In the genomic region with DNA sequence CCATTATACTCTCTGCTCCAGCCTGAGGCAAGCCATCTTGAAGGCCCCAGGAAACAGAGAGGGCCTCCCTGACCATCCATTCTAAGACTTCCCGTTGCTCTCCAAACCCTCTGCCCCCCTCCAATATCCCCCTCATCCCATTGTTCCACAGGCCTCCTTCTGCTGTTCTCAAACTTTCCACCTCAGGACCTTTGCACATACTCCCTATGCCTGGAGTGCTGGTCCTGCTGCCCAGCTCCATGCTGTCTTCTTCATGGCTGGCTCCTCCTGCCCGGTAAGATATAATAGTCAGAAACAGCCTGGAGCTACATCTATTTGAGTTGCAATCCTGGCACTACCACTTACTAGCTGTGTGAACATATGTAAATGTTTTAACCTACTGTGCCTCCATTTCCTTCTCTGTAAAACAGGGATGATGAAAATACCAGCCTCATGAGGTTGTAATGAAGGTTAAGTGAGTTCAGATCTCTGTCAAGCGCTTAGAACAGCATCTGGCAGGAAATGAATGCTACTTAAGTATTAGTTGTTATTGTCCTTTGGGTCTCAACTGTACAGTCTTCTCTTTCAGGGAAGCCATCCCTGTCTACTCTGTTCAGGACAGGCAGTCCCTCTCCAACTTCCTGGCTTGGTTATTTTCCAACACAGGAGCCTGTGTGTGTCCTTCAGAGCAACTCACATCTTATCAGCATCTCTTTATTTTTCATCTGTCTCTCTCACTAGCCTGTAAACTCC, we compare ENCODE assay signal across 31 cellular contexts. TPM values are rescaled to one million over a fixed set of nuclear protein-coding genes. Genes with fewer than 3 reads are reported as not detected.
"Had no signal": no experiment of that assay in that cellular context is flagged by ENCODE, and none has a peak within 500 bp of the region (broad histone marks: within the 10 kb centered on the region; RNA-seq: fewer than 3 reads in every experiment).

No MANE protein-coding gene starts in this region.

- H3K36me3 Mint-ChIP-seq: mesothelial cell of epicardium; naive thymus-derived CD4-positive, alpha-beta T cell; neural progenitor cell; stimulated activated naive B cell treated with anti-CD40 and anti-IgM and Interleukin-4, amounts not matched to agents 10 μg/mL and 1 μg/mL and 100 μg/mL, for 72 hours had no signal

- H3K9me3 Mint-ChIP-seq: endodermal cell; mesothelial cell of epicardium; nephron; neural progenitor cell; stimulated activated naive B cell treated with anti-CD40 and anti-IgM and Interleukin-4, amounts not matched to agents 10 μg/mL and 1 μg/mL and 100 μg/mL, for 72 hours; stimulated activated naive CD8-positive, alpha-beta T cell treated with anti-CD3 and anti-CD28 coated beads, Interleukin-15, Interleukin-2, amounts not matched to agents 100 ng/mL and 50 ng/mL, for 24 hours had no signal

- H3K4me1 Mint-ChIP-seq: mesothelial cell of epicardium; naive thymus-derived CD4-positive, alpha-beta T cell; nephron; stimulated activated naive B cell treated with anti-CD40 and anti-IgM and Interleukin-4, amounts not matched to agents 10 μg/mL and 1 μg/mL and 100 μg/mL, for 72 hours had no signal

- H3K4me1 ChIP-seq: foreskin keratinocyte, lower lobe of right lung, neural progenitor cell, parathyroid adenoma, suprapubic skin, transverse colon, vagina had no signal

- DNase-seq: cerebellar nuclear complex; effector CD8-positive, alpha-beta T cell; endodermal cell; foreskin keratinocyte; glutamatergic neuron; heart right ventricle; hippocampal formation; islet precursor cell; kidney glomerular epithelial cell; left colon; left ventricle myocardium superior; lower lobe of right lung; mucosa of descending colon; naive thymus-derived CD4-positive, alpha-beta T cell; small intestine; stimulated activated CD4-positive, alpha-beta T cell treated with anti-CD3 and anti-CD28 coated beads, Interleukin-15, amount 100 ng/mL, for 24 hours; stimulated activated CD4-positive, alpha-beta T cell treated with anti-CD3 and anti-CD28 coated beads, Interleukin-2, amount 100 ng/mL, for 48 hours; stimulated activated naive B cell treated with anti-CD40 and anti-IgM and Interleukin-4, amounts not matched to agents 10 μg/mL and 1 μg/mL and 100 μg/mL, for 72 hours; transverse colon had no signal

- H3K27me3 ChIP-seq: heart right ventricle, neural progenitor cell, right atrium auricular region, suprapubic skin, transverse colon, vagina had no signal

- H3K27me3 Mint-ChIP-seq: progenitor cell of endocrine pancreas had no signal

- H3K36me3 ChIP-seq: lower lobe of right lung, neural progenitor cell, suprapubic skin, transverse colon had no signal

- H3K27ac ChIP-seq: epithelial cell of prostate, foreskin keratinocyte, heart right ventricle, lower lobe of right lung, neural progenitor cell, parathyroid adenoma, suprapubic skin, transverse colon had no signal

- H3K27ac Mint-ChIP-seq: endodermal cell; mesothelial cell of epicardium; naive thymus-derived CD4-positive, alpha-beta T cell; nephron; neural progenitor cell; progenitor cell of endocrine pancreas; stimulated activated naive B cell treated with anti-CD40 and anti-IgM and Interleukin-4, amounts not matched to agents 10 μg/mL and 1 μg/mL and 100 μg/mL, for 72 hours; stimulated activated naive CD8-positive, alpha-beta T cell treated with anti-CD3 and anti-CD28 coated beads, Interleukin-15, Interleukin-2, amounts not matched to agents 100 ng/mL and 50 ng/mL, for 24 hours had no signal

- ATAC-seq: esophagus mucosa; foreskin keratinocyte; heart right ventricle; left colon; left ventricle myocardium superior; lower lobe of right lung; mucosa of descending colon; naive thymus-derived CD4-positive, alpha-beta T cell; stimulated activated naive B cell treated with anti-CD40 and anti-IgM and Interleukin-4, amounts not matched to agents 10 μg/mL and 1 μg/mL and 100 μg/mL, for 72 hours had no signal

- H3K4me3 ChIP-seq: heart right ventricle, lower lobe of right lung, mucosa of descending colon, neural progenitor cell, right atrium auricular region, suprapubic skin, transverse colon, vagina had no signal

- H3K4me3 Mint-ChIP-seq: endodermal cell; mesothelial cell of epicardium; naive thymus-derived CD4-positive, alpha-beta T cell; nephron; neural progenitor cell; stimulated activated naive B cell treated with anti-CD40 and anti-IgM and Interleukin-4, amounts not matched to agents 10 μg/mL and 1 μg/mL and 100 μg/mL, for 72 hours; stimulated activated naive CD8-positive, alpha-beta T cell treated with anti-CD3 and anti-CD28 coated beads, Interleukin-15, Interleukin-2, amounts not matched to agents 100 ng/mL and 50 ng/mL, for 24 hours had no signal

- H3K9me3 ChIP-seq: heart right ventricle, lower lobe of right lung, mucosa of descending colon, right atrium auricular region, suprapubic skin, transverse colon, vagina had no signal

RNA-seq across cellular contexts. Expression of a gene that starts 45.8 kb away (rescaled TPM):
- total RNA-seq: foreskin keratinocyte, osteoblast had no signal
- polyA plus RNA-seq: foreskin keratinocyte had no signal
